ENCODE assay signal across 12 cellular contexts in genomic region chr1:206672011-206672688, GRCh38. TPM values are rescaled to one million over a fixed set of nuclear protein-coding genes. Genes with fewer than 3 reads are reported as not detected.
A peak's percentile ranks its signal among the peaks of the same experiment; 100 is the strongest.
DNase-seq lines count a peak whose midpoint lies in the region; ATAC-seq, FAIRE-seq and TF ChIP-seq lines count a peak whose summit lies in the region.
"Had no signal": no experiment of that assay in that cellular context is flagged by ENCODE, and none has a peak within 500 bp of the region (broad histone marks: within the 10 kb centered on the region; RNA-seq: fewer than 3 reads in every experiment).

No MANE protein-coding gene starts in this region.

- no peaks in the 10 kb centered on the region for H3K9me3 Mint-ChIP-seq in CD8-positive, alpha-beta memory T cell
- H3K9me3 Mint-ChIP-seq in activated CD8-positive, alpha-beta T cell treated with anti-CD3 and anti-CD28 coated beads for 36 hours = no peaks in the 10 kb centered on the region
- H3K9me3 Mint-ChIP-seq: activated naive CD4-positive, alpha-beta T cell treated with anti-CD3 and anti-CD28 coated beads, Interleukin-2, amount 50 U/mL, for 72 hours; T-helper 1 cell treated with Interleukin-12 subunit alpha and Interleukin-12 subunit beta and Interleukin-4 antibody, amounts not matched to agents 30 μg/mL and 1 μg/mL, for 36 hours had no signal

- H3K4me3 ChIP-seq in CD8-positive, alpha-beta memory T cell (ENCODE audit: low read length) = no peak overlapping the region
- no peak overlapping the region for H3K4me3 ChIP-seq in mammary epithelial cell (replicated peaks in 1 of 3; ENCODE audit: insufficient read depth in 1 of 3, low read depth in 2 of 3, low read length in 3 of 3)
- H3K4me3 ChIP-seq in mesenchymal stem cell (ENCODE audit: insufficient read depth in 1 of 2, low read depth in 1 of 2, low read length in 2 of 2) = no peak overlapping the region
- H3K4me3 ChIP-seq: MG63 had no signal

- no peak overlapping the region for H4K91ac ChIP-seq in mesenchymal stem cell (ENCODE audit: low read length)

- no peak for DNase-seq in CD8-positive, alpha-beta memory T cell
- DNase-seq in NCI-H1436 treated with DMSO at 0.1 percent for 48 hours (lab: John Stamatoyannopoulos, UW) (peak; percentile 69), mammary epithelial cell (peak; percentile 40), mesenchymal stem cell (peak; percentile 28), RKO (ENCODE audit: low spot score) (no peak), substantia nigra (lab: John Stamatoyannopoulos, UW) (no peak), H54 (ENCODE audit: insufficient read length, low spot score) (no peak)
- DNase-seq in activated CD8-positive, alpha-beta T cell treated with anti-CD3 and anti-CD28 coated beads for 36 hours = no peak
- DNase-seq: foreskin melanocyte had no signal

- H3K36me3 ChIP-seq in CD8-positive, alpha-beta memory T cell (ENCODE audit: insufficient read depth, low read length) = no peaks in the 10 kb centered on the region
- no peaks in the 10 kb centered on the region for H3K36me3 ChIP-seq in mammary epithelial cell (ENCODE audit: insufficient read depth, low read length)
- no peaks in the 10 kb centered on the region for H3K36me3 ChIP-seq in mesenchymal stem cell (ENCODE audit: control insufficient read depth in 1 of 2, insufficient read depth in 2 of 2, low read depth in 1 of 2, low read length in 2 of 2)
- H3K36me3 ChIP-seq: MG63 had no signal

- H3K4me3 Mint-ChIP-seq in CD8-positive, alpha-beta memory T cell = no peak overlapping the region
- H3K4me3 Mint-ChIP-seq in activated CD8-positive, alpha-beta T cell treated with anti-CD3 and anti-CD28 coated beads for 36 hours = no peak overlapping the region
- H3K4me3 Mint-ChIP-seq: T-helper 1 cell treated with Interleukin-12 subunit alpha and Interleukin-12 subunit beta and Interleukin-4 antibody, amounts not matched to agents 30 μg/mL and 1 μg/mL, for 36 hours had no signal

- BruUV-seq in mammary epithelial cell (replicated peaks; lab: Mats Ljungman, UMichigan) = no TSS peak

- peaks cover 9% of the 10 kb centered on the region for H3K4me1 ChIP-seq in CD8-positive, alpha-beta memory T cell (ENCODE audit: insufficient read depth, low read length)
- H3K4me1 ChIP-seq in mammary epithelial cell (ENCODE audit: insufficient read depth, low read length) (peaks cover 15% of the 10 kb centered on the region), mesenchymal stem cell (ENCODE audit: control insufficient read depth, insufficient read depth, low read depth, low read length) (peaks cover 10% of the 10 kb centered on the region)

- H3K9ac ChIP-seq in mammary epithelial cell (ENCODE audit: insufficient read depth, low read length) (no peak overlapping the region), mesenchymal stem cell (ENCODE audit: low read length) (no peak overlapping the region)

- H4K20me1 ChIP-seq in mammary epithelial cell (ENCODE audit: insufficient read depth, low read length) = no peaks in the 10 kb centered on the region

- peak overlapping the region; percentile 12 for H2AFZ ChIP-seq in mammary epithelial cell (ENCODE audit: low read depth, low read length)
- no peak overlapping the region for H2AFZ ChIP-seq in mesenchymal stem cell (ENCODE audit: low read depth, low read length)

- H3K4me2 ChIP-seq in mammary epithelial cell (ENCODE audit: insufficient read depth, low read depth, low read length) = no peak overlapping the region
- no peak overlapping the region for H3K4me2 ChIP-seq in mesenchymal stem cell (ENCODE audit: low read length, poor library complexity, severe bottlenecking)

- H3K4me1 Mint-ChIP-seq in CD8-positive, alpha-beta memory T cell = peaks cover 11 to 12% (median 12%) of the 10 kb centered on the region in 3 donors
- H3K4me1 Mint-ChIP-seq in activated CD8-positive, alpha-beta T cell treated with anti-CD3 and anti-CD28 coated beads for 36 hours (ENCODE audit: low read depth) = peaks cover 8% of the 10 kb centered on the region

- H4K8ac ChIP-seq in mesenchymal stem cell (ENCODE audit: low read length) = no peak overlapping the region

- no peak overlapping the region for H2BK120ac ChIP-seq in mesenchymal stem cell (ENCODE audit: low read depth, low read length)

- H3K79me1 ChIP-seq in mesenchymal stem cell (replicated peaks; ENCODE audit: low read length, poor library complexity, severe bottlenecking) = no peaks in the 10 kb centered on the region

- H3K23ac ChIP-seq in mesenchymal stem cell (ENCODE audit: low read length in 2 of 2) = no peak overlapping the region

- no peaks in the 10 kb centered on the region for H3K79me2 ChIP-seq in mammary epithelial cell (ENCODE audit: insufficient read depth, low read length)

- no peak overlapping the region for H3K27ac Mint-ChIP-seq in CD8-positive, alpha-beta memory T cell
- H3K27ac Mint-ChIP-seq in activated CD8-positive, alpha-beta T cell treated with anti-CD3 and anti-CD28 coated beads for 36 hours = no peak overlapping the region
- H3K27ac Mint-ChIP-seq: activated naive CD4-positive, alpha-beta T cell treated with anti-CD3 and anti-CD28 coated beads, Interleukin-2, amount 50 U/mL, for 72 hours; T-helper 1 cell treated with Interleukin-12 subunit alpha and Interleukin-12 subunit beta and Interleukin-4 antibody, amounts not matched to agents 30 μg/mL and 1 μg/mL, for 36 hours had no signal

- H3K9me3 ChIP-seq in CD8-positive, alpha-beta memory T cell (ENCODE audit: low read length) = no peaks in the 10 kb centered on the region
- H3K9me3 ChIP-seq in mammary epithelial cell (replicated peaks; ENCODE audit: insufficient read depth, low read length) (no peaks in the 10 kb centered on the region), mesenchymal stem cell (ENCODE audit: control insufficient read depth, low read length) (no peaks in the 10 kb centered on the region)
- H3K9me3 ChIP-seq: MG63 had no signal

- POLR2A ChIA-PET in CD8-positive, alpha-beta memory T cell (lab: Charles Lee) = interaction anchor here (0.6 kb wide), 1 partner anchor 127 kb away, joined by 3 read pairs; no protein-coding TSS in a partner anchor
- POLR2A ChIA-PET in activated CD8-positive, alpha-beta T cell treated with anti-CD3 and anti-CD28 coated beads for 36 hours (lab: Charles Lee) = no interaction called here

- no peak for ATAC-seq in activated CD8-positive, alpha-beta T cell treated with anti-CD3 and anti-CD28 coated beads for 36 hours
- ATAC-seq: activated naive CD4-positive, alpha-beta T cell treated with anti-CD3 and anti-CD28 coated beads, Interleukin-2, amount 50 U/mL, for 72 hours had no signal

- peaks cover 0 to under 1% of the 10 kb centered on the region in 2 donors for H3K27me3 Mint-ChIP-seq in CD8-positive, alpha-beta memory T cell
- peaks cover under 1% of the 10 kb centered on the region for H3K27me3 Mint-ChIP-seq in activated CD8-positive, alpha-beta T cell treated with anti-CD3 and anti-CD28 coated beads for 36 hours

- H2BK12ac ChIP-seq in mesenchymal stem cell (ENCODE audit: low read length in 2 of 2) = no peak overlapping the region

- in situ Hi-C loops in mammary epithelial cell (cut with MboI; ENCODE audit: low sequenced_read_pairs in 2 of 2) = no loop called here

- TF ChIP-seq CTCF in mammary epithelial cell (conservative IDR thresholded peaks at IDR 0.05 in 1 of 2, IDR thresholded peaks at IDR 0.05 in 1 of 2; ENCODE audit: extremely low read depth in 1 of 2, insufficient read depth in 1 of 2, low read depth in 1 of 2, low read length in 2 of 2) = no peak
- no peak for TF ChIP-seq CTCF in activated CD8-positive, alpha-beta T cell treated with anti-CD3 and anti-CD28 coated beads for 36 hours (IDR thresholded peaks at IDR 0.05)

- CTCF ChIA-PET in CD8-positive, alpha-beta memory T cell (lab: Charles Lee) = interaction anchor here (1.2 to 1.8 kb wide), 2 partner anchors 8 to 9 kb away, joined by 3 to 13 read pairs; no protein-coding TSS in a partner anchor
- CTCF ChIA-PET in mammary epithelial cell (lab: Charles Lee; ENCODE audit: low non-redundant PET) = interaction anchor here (0.5 kb wide), 1 partner anchor 149 kb away, joined by 3 read pairs; no protein-coding TSS in a partner anchor
- CTCF ChIA-PET in activated CD8-positive, alpha-beta T cell treated with anti-CD3 and anti-CD28 coated beads for 36 hours (lab: Charles Lee) = interaction anchor here (1.2 to 5.7 kb wide), 5 partner anchors 7 to 193 kb away, joined by 3 to 72 read pairs (median 5); partner anchors contain the start of gene MAPKAPK2

- no peak overlapping the region for H3K4ac ChIP-seq in mesenchymal stem cell (ENCODE audit: low read depth in 1 of 2, low read length in 2 of 2)

- no peak for FAIRE-seq in H54 (lab: Jason Lieb, UNC)

- no peak overlapping the region for H2BK15ac ChIP-seq in mesenchymal stem cell (ENCODE audit: low read depth, poor library complexity, severe bottlenecking)

- no peaks in the 10 kb centered on the region for H3K27me3 ChIP-seq in CD8-positive, alpha-beta memory T cell (ENCODE audit: insufficient read depth, low read length, poor library complexity, severe bottlenecking)
- H3K27me3 ChIP-seq in mammary epithelial cell (ENCODE audit: insufficient read depth, low read length) (no peaks in the 10 kb centered on the region), mesenchymal stem cell (ENCODE audit: control insufficient read depth in 1 of 2, insufficient read depth in 1 of 2, low read length in 2 of 2) (no peaks in the 10 kb centered on the region)
- H3K27me3 ChIP-seq: MG63 had no signal

- 53% methylated on average over 8 of the region's 8 CpGs for WGBS in mammary epithelial cell (ENCODE audit: low coverage, missing lambda C conversion rate)
- WGBS in mesenchymal stem cell = 64% methylated on average over 8 of the region's 8 CpGs

- H3K27ac ChIP-seq in CD8-positive, alpha-beta memory T cell (ENCODE audit: low read depth, low read length) = peak overlapping the region; percentile 62
- H3K27ac ChIP-seq in mammary epithelial cell (ENCODE audit: insufficient read depth, low read depth, low read length) = no peak overlapping the region
- no peak overlapping the region for H3K27ac ChIP-seq in mesenchymal stem cell (ENCODE audit: low read length, poor library complexity, severe bottlenecking)
- H3K27ac ChIP-seq in substantia nigra (ENCODE audit: low read depth, low read length, poor library complexity, severe bottlenecking) = no peak overlapping the region

- no peak for TF ChIP-seq POLR2A in H54 (IDR thresholded peaks at IDR 0.05; ENCODE audit: low read depth, low read length)

- intact Hi-C loops in mammary epithelial cell (cut with micrococcal nuclease) = no loop called here
- intact Hi-C loops in activated CD8-positive, alpha-beta T cell treated with anti-CD3 and anti-CD28 coated beads for 36 hours (cut with micrococcal nuclease) = no loop called here

- no peak overlapping the region for H3K14ac ChIP-seq in mesenchymal stem cell (ENCODE audit: low read length in 2 of 2)

- no peak overlapping the region for H2BK5ac ChIP-seq in mesenchymal stem cell (ENCODE audit: low read depth, low read length, poor library complexity, severe bottlenecking)

- dilution Hi-C loops in mammary epithelial cell (cut with HindIII; ENCODE audit: low sequenced_read_pairs) = no loop called here

- H3K36me3 Mint-ChIP-seq in CD8-positive, alpha-beta memory T cell = no peaks in the 10 kb centered on the region
- no peaks in the 10 kb centered on the region for H3K36me3 Mint-ChIP-seq in activated CD8-positive, alpha-beta T cell treated with anti-CD3 and anti-CD28 coated beads for 36 hours (ENCODE audit: low read depth)
- H3K36me3 Mint-ChIP-seq: activated naive CD4-positive, alpha-beta T cell treated with anti-CD3 and anti-CD28 coated beads, Interleukin-2, amount 50 U/mL, for 72 hours had no signal

- no peak overlapping the region for H2AK5ac ChIP-seq in mesenchymal stem cell (ENCODE audit: low read length, severe bottlenecking)

- H3K18ac ChIP-seq in mesenchymal stem cell (ENCODE audit: low read depth in 1 of 2, low read length in 2 of 2) = no peak overlapping the region

RNA-seq across cellular contexts. Expression of gene MAPKAPK2, which starts 12.6 kb away (rescaled TPM):
- total RNA-seq in CD8-positive, alpha-beta memory T cell = 10 to 100 TPM; 78.4 to 79.1 TPM
- 5.0 TPM for polyA plus RNA-seq in CD8-positive, alpha-beta memory T cell
- total RNA-seq in mammary epithelial cell = 10 to 100 TPM; 44.2 to 77.5 TPM
- 57.4 TPM for polyA plus RNA-seq in mammary epithelial cell
- polyA minus RNA-seq in mammary epithelial cell = 69.6 TPM
- polyA plus RNA-seq in mesenchymal stem cell (2013, experiment 1 of 2) = 73.7 TPM
- 75.7 TPM for polyA plus RNA-seq in mesenchymal stem cell (2013, experiment 2 of 2)
- 10 to 100 TPM; 50.4 to 51.4 TPM for total RNA-seq in activated CD8-positive, alpha-beta T cell treated with anti-CD3 and anti-CD28 coated beads for 36 hours

RNA-seq across cellular contexts. Expression of gene DYRK3, which starts 36.8 kb away (rescaled TPM):
- total RNA-seq in CD8-positive, alpha-beta memory T cell = 10 to 100 TPM; 11.0 to 11.7 TPM
- polyA plus RNA-seq in CD8-positive, alpha-beta memory T cell = not detected
- 10 to 100 TPM; 23.2 to 35.3 TPM for total RNA-seq in mammary epithelial cell
- polyA plus RNA-seq in mammary epithelial cell = 12.3 TPM
- polyA minus RNA-seq in mammary epithelial cell = 22.6 TPM
- polyA plus RNA-seq in mesenchymal stem cell (2013, experiment 1 of 2) = 12.2 TPM
- polyA plus RNA-seq in mesenchymal stem cell (2013, experiment 2 of 2) = 12.4 TPM
- total RNA-seq in activated CD8-positive, alpha-beta T cell treated with anti-CD3 and anti-CD28 coated beads for 36 hours = 1 to 10 TPM; 4.7 to 4.9 TPM

RNA-seq across cellular contexts. Expression of gene EIF2D, which starts 59.9 kb away (rescaled TPM):
- 10 to 100 TPM; 82.7 to 88.7 TPM for total RNA-seq in CD8-positive, alpha-beta memory T cell
- polyA plus RNA-seq in CD8-positive, alpha-beta memory T cell = 35.3 TPM
- total RNA-seq in mammary epithelial cell = 10 to 100 TPM; 43.0 to 44.0 TPM
- 58.9 TPM for polyA plus RNA-seq in mammary epithelial cell
- 35.4 TPM for polyA minus RNA-seq in mammary epithelial cell
- polyA plus RNA-seq in mesenchymal stem cell (2013, experiment 1 of 2) = 35.2 TPM
- polyA plus RNA-seq in mesenchymal stem cell (2013, experiment 2 of 2) = 37.7 TPM
- total RNA-seq in activated CD8-positive, alpha-beta T cell treated with anti-CD3 and anti-CD28 coated beads for 36 hours = 100 to 1,000 TPM; 100 to 102 TPM

Comparison
In these comparisons a context has a peak if more than half of its experiments do, and no peak if none do; other contexts are left out.
1. DNase-seq: peak in NCI-H1436 treated with DMSO at 0.1 percent for 48 hours (single experiment), mammary epithelial cell (single experiment) and mesenchymal stem cell (single experiment); none in CD8-positive, alpha-beta memory T cell (0 of 5), RKO (single experiment), activated CD8-positive, alpha-beta T cell treated with anti-CD3 and anti-CD28 coated beads for 36 hours (single experiment), substantia nigra (0 of 49) and H54 (single experiment).